8 cellular contexts compared by ENCODE assay signal in the genomic region with DNA sequence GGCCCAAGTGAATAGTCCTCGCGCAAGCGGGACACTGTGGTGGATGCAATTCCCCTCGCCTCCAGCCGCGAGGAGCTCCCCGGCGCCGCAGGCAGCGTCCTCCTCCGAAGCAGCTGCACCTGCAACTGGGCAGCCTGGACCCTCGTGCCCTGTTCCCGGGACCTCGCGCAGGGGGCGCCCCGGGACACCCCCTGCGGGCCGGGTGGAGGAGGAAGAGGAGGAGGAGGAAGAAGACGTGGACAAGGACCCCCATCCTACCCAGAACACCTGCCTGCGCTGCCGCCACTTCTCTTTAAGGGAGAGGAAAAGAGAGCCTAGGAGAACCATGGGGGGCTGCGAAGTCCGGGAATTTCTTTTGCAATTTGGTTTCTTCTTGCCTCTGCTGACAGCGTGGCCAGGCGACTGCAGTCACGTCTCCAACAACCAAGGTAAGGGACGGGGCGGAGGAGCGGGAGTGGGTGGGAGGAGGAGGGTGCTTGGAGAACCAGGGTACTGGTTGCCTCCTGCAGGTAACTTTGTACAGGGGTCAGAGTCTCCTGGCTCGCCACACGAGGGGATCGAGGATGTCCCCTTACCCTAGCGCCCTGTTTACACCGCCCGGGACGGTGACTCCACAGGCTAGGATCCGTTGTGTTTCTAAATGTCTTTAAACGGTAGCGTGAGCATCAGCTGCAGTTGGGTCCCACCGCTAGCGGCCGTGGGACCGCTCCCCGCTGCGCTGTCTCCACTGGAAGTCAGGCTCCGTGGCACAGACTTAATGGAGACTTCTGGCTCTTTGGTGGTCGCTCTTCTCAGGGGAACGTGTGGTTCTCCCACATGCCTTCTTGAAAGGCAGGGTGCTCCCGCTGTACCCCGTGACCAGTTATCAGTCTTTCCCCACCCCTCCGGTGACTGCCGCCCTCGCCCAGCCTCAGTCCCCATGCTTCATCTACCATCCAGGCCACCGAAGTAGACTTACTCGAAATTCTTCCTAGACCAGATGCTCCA. TPM values are rescaled to one million over a fixed set of nuclear protein-coding genes. Genes with fewer than 3 reads are reported as not detected.
A peak's percentile ranks its signal among the peaks of the same experiment; 100 is the strongest.
DNase-seq lines count a peak whose midpoint lies in the region; ATAC-seq and TF ChIP-seq lines count a peak whose summit lies in the region.

A gene (plus strand): TSS at position 14 of the 987 bp plus-strand sequence.

- peaks cover 8% of the 10 kb centered on the region for H3K4me1 Mint-ChIP-seq in T-helper 2 cell treated with Interferon-gamma antibody and Interleukin-4, amounts not matched to agents 5 μg/mL and 100 μg/mL, for 36 hours (ENCODE audit: low read depth)
- peaks cover 8% of the 10 kb centered on the region for H3K4me1 Mint-ChIP-seq in activated T-helper 17 cell treated with anti-CD3 and anti-CD28 coated beads, Interleukin-2, amount 50 U/mL, for 72 hours

- no peak for DNase-seq in T-helper 2 cell treated with Interferon-gamma antibody and Interleukin-4, amounts not matched to agents 5 μg/mL and 100 μg/mL, for 36 hours (ENCODE audit: low spot score)
- DNase-seq in T-helper 2 cell (no peak), iPS DF 6.9 (ENCODE audit: low read depth, low spot score) (no peak), spleen (peak; percentile 62), NCI-H1694 (lab: John Stamatoyannopoulos, UW) (no peak)
- DNase-seq in effector CD4-positive, alpha-beta T cell, result no peak

- no peaks in the 10 kb centered on the region for H3K9me3 Mint-ChIP-seq in T-helper 2 cell treated with Interferon-gamma antibody and Interleukin-4, amounts not matched to agents 5 μg/mL and 100 μg/mL, for 36 hours
- H3K9me3 Mint-ChIP-seq in activated T-helper 17 cell treated with anti-CD3 and anti-CD28 coated beads, Interleukin-2, amount 50 U/mL, for 72 hours, result no peaks in the 10 kb centered on the region

- H3K27ac ChIP-seq in iPS DF 6.9 (ENCODE audit: low read length), result no peak within 1 kb of the TSS
- H3K27ac ChIP-seq in spleen, result no peak within 1 kb of the TSS

- TF ChIP-seq POLR2A in spleen (IDR thresholded peaks at IDR 0.05), result no peak

- peaks cover 7% of the 10 kb centered on the region; the same call in 1 of the 2 replicates for H3K27me3 ChIP-seq in iPS DF 6.9 (ENCODE audit: control insufficient read depth, insufficient read depth, low read length)
- peaks cover 0 to 56% (median 27%) of the 10 kb centered on the region in 7 donors for H3K27me3 ChIP-seq in spleen (replicated peaks in 1 of 7)

- no peaks in the 10 kb centered on the region for H3K36me3 Mint-ChIP-seq in T-helper 2 cell treated with Interferon-gamma antibody and Interleukin-4, amounts not matched to agents 5 μg/mL and 100 μg/mL, for 36 hours (ENCODE audit: low read depth)
- no peaks in the 10 kb centered on the region for H3K36me3 Mint-ChIP-seq in activated T-helper 17 cell treated with anti-CD3 and anti-CD28 coated beads, Interleukin-2, amount 50 U/mL, for 72 hours (ENCODE audit: low read depth)

- no peak for TF ChIP-seq CTCF in spleen (IDR thresholded peaks at IDR 0.05 in 8 of 11, conservative IDR thresholded peaks at IDR 0.05 in 3 of 11)

- H3K27ac Mint-ChIP-seq in T-helper 2 cell treated with Interferon-gamma antibody and Interleukin-4, amounts not matched to agents 5 μg/mL and 100 μg/mL, for 36 hours, result no peak within 1 kb of the TSS
- no peak within 1 kb of the TSS for H3K27ac Mint-ChIP-seq in activated T-helper 17 cell treated with anti-CD3 and anti-CD28 coated beads, Interleukin-2, amount 50 U/mL, for 72 hours

- no CpG with 5 or more reads among the region's 56 CpGs for WGBS in iPS DF 6.9 (ENCODE audit: insufficient coverage, insufficient read length)
- WGBS in spleen, 5 donors, result 9 to 16% (median 13%) methylated on average over 33 to 56 of the region's 56 CpGs

- intact Hi-C loops in spleen (cut with DNase I; ENCODE audit: low total_unique reads), result no loop called here

- H3K9me3 ChIP-seq in iPS DF 6.9 (ENCODE audit: control insufficient read depth, insufficient read depth, low read length), result no peaks in the 10 kb centered on the region
- H3K9me3 ChIP-seq in spleen, result no peaks in the 10 kb centered on the region

- H3K36me3 ChIP-seq in iPS DF 6.9 (ENCODE audit: control insufficient read depth, insufficient read depth, low read length) (no peaks in the 10 kb centered on the region), spleen (no peaks in the 10 kb centered on the region)

- no peak for ATAC-seq in activated T-helper 17 cell treated with anti-CD3 and anti-CD28 coated beads, Interleukin-2, amount 50 U/mL, for 72 hours (replicated peaks)
- ATAC-seq in GM18502 (IDR thresholded peaks at IDR 0.05; ENCODE audit: poor library complexity, unreplicated experiment), result no peak

- H3K4me3 ChIP-seq in iPS DF 6.9 (ENCODE audit: low read length) (peak within 1 kb of the TSS; percentile 73), spleen (peak within 1 kb of the TSS; percentile 20 to 69 (median 42))

- peak within 1 kb of the TSS; percentile 79 for H3K4me3 Mint-ChIP-seq in T-helper 2 cell treated with Interferon-gamma antibody and Interleukin-4, amounts not matched to agents 5 μg/mL and 100 μg/mL, for 36 hours
- H3K4me3 Mint-ChIP-seq in activated T-helper 17 cell treated with anti-CD3 and anti-CD28 coated beads, Interleukin-2, amount 50 U/mL, for 72 hours, result peak within 1 kb of the TSS; percentile 50

- H3K4me1 ChIP-seq in iPS DF 6.9 (ENCODE audit: control insufficient read depth, insufficient read depth, low read length) (no peaks in the 10 kb centered on the region), spleen (peaks cover 5 to 29% (median 25%) of the 10 kb centered on the region in 6 donors)

- H3K27me3 Mint-ChIP-seq in T-helper 2 cell treated with Interferon-gamma antibody and Interleukin-4, amounts not matched to agents 5 μg/mL and 100 μg/mL, for 36 hours (ENCODE audit: low read depth), result peaks cover 26% of the 10 kb centered on the region
- peaks cover 25% of the 10 kb centered on the region for H3K27me3 Mint-ChIP-seq in activated T-helper 17 cell treated with anti-CD3 and anti-CD28 coated beads, Interleukin-2, amount 50 U/mL, for 72 hours

RNA-seq across cellular contexts. Expression of the gene that starts here (rescaled TPM):
- total RNA-seq in activated T-helper 17 cell treated with anti-CD3 and anti-CD28 coated beads, Interleukin-2, amount 50 U/mL, for 72 hours, result not detected
- total RNA-seq in spleen, result under 1 TPM in 1 of 7 donors, not detected in 6; 0.44 TPM
- not detected for polyA plus RNA-seq in spleen

Comparison
In these comparisons a context has a peak if more than half of its experiments do, and no peak if none do; other contexts are left out.
1. Peak in DNase-seq and H3K4me3 ChIP-seq in spleen; RNA of the gene not detected or under 1 TPM.